25 cellular contexts compared by ENCODE assay signal in genomic region chr9:121631978-121632418, GRCh38.
"Had no signal": no experiment of that assay in that cellular context is flagged by ENCODE, and none has a peak within 500 bp of the region (broad histone marks: within the 10 kb centered on the region; RNA-seq: fewer than 3 reads in every experiment).

No MANE protein-coding gene starts in this region.

- H3K27ac Mint-ChIP-seq: activated naive CD4-positive, alpha-beta T cell treated with anti-CD3 and anti-CD28 coated beads, Interleukin-2, amount 50 U/mL, for 24 hours; effector memory CD8-positive, alpha-beta T cell; memory B cell; stimulated activated memory B cell treated with anti-CD40 and anti-IgM and Interleukin-4, amounts not matched to agents 10 μg/mL and 1 μg/mL and 100 μg/mL, for 72 hours had no signal

- H3K9me3 ChIP-seq: colonic mucosa, prostate gland, stomach, transverse colon, uterus had no signal

- H3K4me3 Mint-ChIP-seq: activated naive CD4-positive, alpha-beta T cell treated with anti-CD3 and anti-CD28 coated beads, Interleukin-2, amount 50 U/mL, for 24 hours; effector memory CD8-positive, alpha-beta T cell; memory B cell; naive B cell; stimulated activated memory B cell treated with anti-CD40 and anti-IgM and Interleukin-4, amounts not matched to agents 10 μg/mL and 1 μg/mL and 100 μg/mL, for 72 hours; WTC11 had no signal

- H3K27me3 ChIP-seq: brain microvascular endothelial cell, colonic mucosa, dorsolateral prefrontal cortex, stomach, transverse colon, uterus had no signal

- H3K4me3 ChIP-seq: colonic mucosa, dorsolateral prefrontal cortex, prostate gland, stomach, transverse colon, uterus had no signal

- H3K27ac ChIP-seq: brain microvascular endothelial cell, colonic mucosa, prostate gland, stomach had no signal

- DNase-seq: activated gamma-delta T cell treated with Interleukin-2 at 50 U/mL for 16 hours; activated T-cell treated with anti-CD3 and anti-CD28 coated beads, Interleukin-2, amount 50 U/mL, for 1 hour; anterior cingulate cortex; brain microvascular endothelial cell; central memory CD4-positive, alpha-beta T cell; colonic mucosa; effector memory CD8-positive, alpha-beta T cell; foreskin melanocyte; hippocampal formation; naive B cell; small intestine; stimulated activated CD4-positive, alpha-beta T cell treated with anti-CD3 and anti-CD28 coated beads, Interleukin-15, amount 100 ng/mL, for 24 hours; stomach; T-helper 1 cell; T-helper 9 cell; transverse colon; uterus had no signal

- H3K4me1 Mint-ChIP-seq: activated naive CD4-positive, alpha-beta T cell treated with anti-CD3 and anti-CD28 coated beads, Interleukin-2, amount 50 U/mL, for 24 hours had no signal

- H3K36me3 Mint-ChIP-seq: activated naive CD4-positive, alpha-beta T cell treated with anti-CD3 and anti-CD28 coated beads, Interleukin-2, amount 50 U/mL, for 24 hours; memory B cell; naive B cell; stimulated activated memory B cell treated with anti-CD40 and anti-IgM and Interleukin-4, amounts not matched to agents 10 μg/mL and 1 μg/mL and 100 μg/mL, for 72 hours; WTC11 had no signal

- H3K36me3 ChIP-seq: brain microvascular endothelial cell, colonic mucosa, prostate gland, stomach, transverse colon, uterus had no signal

- H3K9me3 Mint-ChIP-seq: activated naive CD4-positive, alpha-beta T cell treated with anti-CD3 and anti-CD28 coated beads, Interleukin-2, amount 50 U/mL, for 24 hours; effector memory CD8-positive, alpha-beta T cell; memory B cell; naive B cell; stimulated activated memory B cell treated with anti-CD40 and anti-IgM and Interleukin-4, amounts not matched to agents 10 μg/mL and 1 μg/mL and 100 μg/mL, for 72 hours; WTC11 had no signal

- ATAC-seq: effector memory CD8-positive, alpha-beta T cell; esophagus mucosa; sciatic nerve; stimulated activated memory B cell treated with anti-CD40 and anti-IgM and Interleukin-4, amounts not matched to agents 10 μg/mL and 1 μg/mL and 100 μg/mL, for 72 hours; WTC11 had no signal
